In genomic region chr2:43171789-43172188, GRCh38 we compare ENCODE assay signal across 1 cellular context.
TF ChIP-seq lines count a peak whose summit lies in the region.

No MANE protein-coding gene starts in this region.

TF ChIP-seq in GM23338, 12 proteins besides CTCF, POLR2A, EP300 and RAD21 (continued from another document):
- no peak for TF ChIP-seq ZNF462 (CRISPR knock-in tag; IDR thresholded peaks at IDR 0.05)
- TF ChIP-seq EZH2phosphoT487 (IDR thresholded peaks at IDR 0.05; ENCODE audit: unreplicated experiment) = no peak
- no peak for TF ChIP-seq NANOG (IDR thresholded peaks at IDR 0.05; ENCODE audit: borderline replicate concordance)
- TF ChIP-seq EZH2 (IDR thresholded peaks at IDR 0.05; ENCODE audit: low read depth, unreplicated experiment) = no peak
- TF ChIP-seq CREB1 (CRISPR knock-in tag; IDR thresholded peaks at IDR 0.05; ENCODE audit: low read depth) = no peak
- no peak for TF ChIP-seq ETS1 (IDR thresholded peaks at IDR 0.05)
- TF ChIP-seq ZNF331 (CRISPR knock-in tag; IDR thresholded peaks at IDR 0.05; ENCODE audit: low read depth) = no peak
- no peak for TF ChIP-seq POLR2AphosphoS5 (IDR thresholded peaks at IDR 0.05; ENCODE audit: low read depth)
- no peak for TF ChIP-seq ZNF114 (CRISPR knock-in tag; IDR thresholded peaks at IDR 0.05)
- TF ChIP-seq JUNB (IDR thresholded peaks at IDR 0.05; ENCODE audit: unreplicated experiment) = no peak
TF ChIP-seq in GM23338: peak in this region for 0.
